In genomic region chr10:14880201-14880600, GRCh38 we compare ENCODE assay signal across 9 cellular contexts. TPM values are rescaled to one million over a fixed set of nuclear protein-coding genes. Genes with fewer than 3 reads are reported as not detected.
DNase-seq lines count a peak whose midpoint lies in the region; ATAC-seq and TF ChIP-seq lines count a peak whose summit lies in the region.
"Had no signal": no experiment of that assay in that cellular context is flagged by ENCODE, and none has a peak within 500 bp of the region (broad histone marks: within the 10 kb centered on the region; RNA-seq: fewer than 3 reads in every experiment).

No MANE protein-coding gene starts in this region.

- peaks cover 31% of the 10 kb centered on the region for H3K4me1 Mint-ChIP-seq in activated T-cell treated with anti-CD3 and anti-CD28 coated beads, Interleukin-2, amount 50 U/mL, for 4 hours (ENCODE audit: low read depth)
- peaks cover 31 to 40% (median 34%) of the 10 kb centered on the region in 3 donors for H3K4me1 Mint-ChIP-seq in T-cell
- peaks cover 21% of the 10 kb centered on the region for H3K4me1 Mint-ChIP-seq in glutamatergic neuron (ENCODE audit: low read depth, unreplicated experiment)
- peaks cover 35% of the 10 kb centered on the region for H3K4me1 Mint-ChIP-seq in stimulated activated memory B cell treated with anti-CD40 and anti-IgM and Interleukin-4, amounts not matched to agents 10 μg/mL and 1 μg/mL and 100 μg/mL, for 72 hours

- TF ChIP-seq EP300 in upper lobe of left lung (IDR thresholded peaks at IDR 0.05): no peak

- ATAC-seq in activated T-cell treated with anti-CD3 and anti-CD28 coated beads, Interleukin-2, amount 50 U/mL, for 4 hours: no peak
- no peak for ATAC-seq in T-cell (replicated peaks in 1 of 4)
- ATAC-seq in stimulated activated memory B cell treated with anti-CD40 and anti-IgM and Interleukin-4, amounts not matched to agents 10 μg/mL and 1 μg/mL and 100 μg/mL, for 72 hours: no peak
- no peak for ATAC-seq in upper lobe of left lung (ENCODE audit: low FRiP score in 2 of 2)

- H3K36me3 Mint-ChIP-seq in activated T-cell treated with anti-CD3 and anti-CD28 coated beads, Interleukin-2, amount 50 U/mL, for 4 hours (ENCODE audit: insufficient read depth): peaks cover 6% of the 10 kb centered on the region
- H3K36me3 Mint-ChIP-seq in T-cell: peaks cover 2% of the 10 kb centered on the region
- H3K36me3 Mint-ChIP-seq in glutamatergic neuron (ENCODE audit: unreplicated experiment): no peaks in the 10 kb centered on the region
- peaks cover 8% of the 10 kb centered on the region for H3K36me3 Mint-ChIP-seq in stimulated activated memory B cell treated with anti-CD40 and anti-IgM and Interleukin-4, amounts not matched to agents 10 μg/mL and 1 μg/mL and 100 μg/mL, for 72 hours

- no peaks in the 10 kb centered on the region for H3K36me3 ChIP-seq in spleen
- H3K36me3 ChIP-seq in upper lobe of left lung: no peaks in the 10 kb centered on the region

- no peak for TF ChIP-seq CTCF in glutamatergic neuron (IDR thresholded peaks at IDR 0.05; ENCODE audit: partially characterized antibody, unreplicated experiment)
- TF ChIP-seq CTCF in spleen (IDR thresholded peaks at IDR 0.05 in 8 of 11, conservative IDR thresholded peaks at IDR 0.05 in 3 of 11): no peak
- TF ChIP-seq CTCF in upper lobe of left lung (IDR thresholded peaks at IDR 0.05): no peak

- H3K27me3 ChIP-seq in spleen (replicated peaks in 1 of 7): no peaks in the 10 kb centered on the region
- H3K27me3 ChIP-seq in upper lobe of left lung: no peaks in the 10 kb centered on the region

- H3K4me3 Mint-ChIP-seq in activated T-cell treated with anti-CD3 and anti-CD28 coated beads, Interleukin-2, amount 50 U/mL, for 4 hours: peak overlapping the region; percentile 90
- H3K4me3 Mint-ChIP-seq in T-cell (peak overlapping the region; percentile 86 to 92 (median 88)), glutamatergic neuron (ENCODE audit: unreplicated experiment) (peak overlapping the region; percentile 92)
- H3K4me3 Mint-ChIP-seq in stimulated activated memory B cell treated with anti-CD40 and anti-IgM and Interleukin-4, amounts not matched to agents 10 μg/mL and 1 μg/mL and 100 μg/mL, for 72 hours: peak overlapping the region; percentile 92

- H3K9me3 ChIP-seq in spleen: no peaks in the 10 kb centered on the region
- H3K9me3 ChIP-seq in upper lobe of left lung: no peaks in the 10 kb centered on the region

- peak overlapping the region in 3 of 8 donors; percentile 87 to 99 (median 93) for H3K4me3 ChIP-seq in spleen
- H3K4me3 ChIP-seq in upper lobe of left lung: peak overlapping the region in 1 of 4 donors; percentile 99

- no peaks in the 10 kb centered on the region for H3K9me3 Mint-ChIP-seq in activated T-cell treated with anti-CD3 and anti-CD28 coated beads, Interleukin-2, amount 50 U/mL, for 4 hours
- H3K9me3 Mint-ChIP-seq in T-cell: no peaks in the 10 kb centered on the region
- peaks cover 6% of the 10 kb centered on the region for H3K9me3 Mint-ChIP-seq in glutamatergic neuron (ENCODE audit: unreplicated experiment)
- H3K9me3 Mint-ChIP-seq in stimulated activated memory B cell treated with anti-CD40 and anti-IgM and Interleukin-4, amounts not matched to agents 10 μg/mL and 1 μg/mL and 100 μg/mL, for 72 hours: no peaks in the 10 kb centered on the region

- H3K27ac ChIP-seq in spleen: no peak overlapping the region
- H3K27ac ChIP-seq in upper lobe of left lung: no peak overlapping the region

- WGBS in spleen, 5 donors: 65 to 82% (median 69%) methylated on average over 7 of the region's 7 CpGs
- WGBS in upper lobe of left lung, 2 donors: 58 to 63% methylated on average over 7 of the region's 7 CpGs

- peak overlapping the region in 1 of 2 donors; percentile 66 for H3K27ac Mint-ChIP-seq in T-cell
- H3K27ac Mint-ChIP-seq in glutamatergic neuron (ENCODE audit: unreplicated experiment): peak overlapping the region; percentile 18
- no peak overlapping the region for H3K27ac Mint-ChIP-seq in stimulated activated memory B cell treated with anti-CD40 and anti-IgM and Interleukin-4, amounts not matched to agents 10 μg/mL and 1 μg/mL and 100 μg/mL, for 72 hours

- no peak for TF ChIP-seq POLR2A in spleen (IDR thresholded peaks at IDR 0.05)
- TF ChIP-seq POLR2A in upper lobe of left lung (IDR thresholded peaks at IDR 0.05): no peak

- no peak for DNase-seq in activated T-cell treated with anti-CD3 and anti-CD28 coated beads, Interleukin-2, amount 50 U/mL, for 4 hours
- no peak for DNase-seq in activated T-cell treated with anti-CD3 and anti-CD28 coated beads, Interleukin-2, amount 50 U/mL, for 48 hours
- DNase-seq in T-cell (no peak), glutamatergic neuron (no peak), spleen (no peak), NCI-H187 treated with DMSO at 0.1 percent for 48 hours (lab: John Stamatoyannopoulos, UW) (no peak), upper lobe of left lung (no peak)
- DNase-seq: GDM1 had no signal

- intact Hi-C loops in spleen (cut with DNase I; ENCODE audit: low total_unique reads): no loop called here

- POLR2A ChIA-PET in T-cell (lab: Charles Lee): interaction anchor here in 1 of 2 donors (0.8 kb wide), 1 partner anchor 73 kb away, joined by 3 read pairs; no protein-coding TSS in a partner anchor

- H3K27me3 Mint-ChIP-seq in activated T-cell treated with anti-CD3 and anti-CD28 coated beads, Interleukin-2, amount 50 U/mL, for 4 hours (ENCODE audit: low read depth): no peaks in the 10 kb centered on the region
- H3K27me3 Mint-ChIP-seq in T-cell (no peaks in the 10 kb centered on the region), glutamatergic neuron (ENCODE audit: unreplicated experiment) (peaks cover 11% of the 10 kb centered on the region)
- no peaks in the 10 kb centered on the region for H3K27me3 Mint-ChIP-seq in stimulated activated memory B cell treated with anti-CD40 and anti-IgM and Interleukin-4, amounts not matched to agents 10 μg/mL and 1 μg/mL and 100 μg/mL, for 72 hours

- CTCF ChIA-PET in T-cell (lab: Charles Lee): interaction anchor here in 1 of 2 donors (1.1 to 1.2 kb wide), 2 partner anchors 22 to 25 kb away, joined by 3 to 4 read pairs; no protein-coding TSS in a partner anchor

- H3K4me1 ChIP-seq in spleen (peaks cover 14 to 42% (median 28%) of the 10 kb centered on the region in 6 donors), upper lobe of left lung (peaks cover 12 to 32% (median 16%) of the 10 kb centered on the region in 4 donors)

RNA-seq across cellular contexts. Expression of gene SUV39H2, which starts 1.5 kb away (rescaled TPM):
- total RNA-seq in activated T-cell treated with anti-CD3 and anti-CD28 coated beads, Interleukin-2, amount 50 U/mL, for 4 hours: 10 to 100 TPM; 19.6 to 22.0 (median 21.6) TPM
- total RNA-seq in T-cell (1 to 10 TPM; 2.4 to 5.1 (median 3.4) TPM), glutamatergic neuron (ENCODE audit: unreplicated experiment) (15.1 TPM), spleen (1 to 10 TPM; 4.0 to 8.4 (median 5.1) TPM), upper lobe of left lung (1 to 10 TPM; 1.6 to 4.9 (median 3.7) TPM)
- 1 to 10 TPM; 1.2 to 3.1 (median 2.7) TPM for polyA plus RNA-seq in spleen

RNA-seq across cellular contexts. Expression of gene HSPA14, which starts 42.1 kb away (rescaled TPM):
- 10 to 100 TPM; 53.9 to 58.5 (median 54.6) TPM for total RNA-seq in activated T-cell treated with anti-CD3 and anti-CD28 coated beads, Interleukin-2, amount 50 U/mL, for 4 hours
- total RNA-seq in T-cell (10 to 100 TPM; 13.0 to 19.5 (median 15.0) TPM), glutamatergic neuron (ENCODE audit: unreplicated experiment) (10.1 TPM), spleen (10 to 100 TPM; 11.6 to 24.1 (median 13.4) TPM), upper lobe of left lung (10 to 100 TPM in 2 of 6 donors, 1 to 10 TPM in 4; 4.3 to 14.7 (median 9.4) TPM)
- polyA plus RNA-seq in spleen: 10 to 100 TPM; 13.5 to 14.0 (median 14.0) TPM

RNA-seq across cellular contexts. Expression of gene MSANTD7, which starts 42.1 kb away (rescaled TPM):
- total RNA-seq in activated T-cell treated with anti-CD3 and anti-CD28 coated beads, Interleukin-2, amount 50 U/mL, for 4 hours: 10 to 100 TPM; 28.1 to 33.0 (median 32.0) TPM
- 10 to 100 TPM; 11.7 to 31.5 (median 14.9) TPM for total RNA-seq in T-cell
- 13.7 TPM for total RNA-seq in glutamatergic neuron (ENCODE audit: unreplicated experiment)
- total RNA-seq in spleen: 10 to 100 TPM in 6 of 7 donors, 1 to 10 TPM in 1; 10.0 to 18.4 (median 12.8) TPM
- polyA plus RNA-seq in spleen: 1 to 10 TPM; 2.4 to 3.5 (median 2.9) TPM
- 10 to 100 TPM in 1 of 6 donors, 1 to 10 TPM in 5; 5.9 to 13.9 (median 7.5) TPM for total RNA-seq in upper lobe of left lung

RNA-seq across cellular contexts. Expression of gene CDNF, which starts 42.4 kb away (rescaled TPM):
- total RNA-seq in activated T-cell treated with anti-CD3 and anti-CD28 coated beads, Interleukin-2, amount 50 U/mL, for 4 hours: 1 to 10 TPM in 2 of 3 donors, under 1 TPM in 1; 0.71 to 2.1 (median 1.0) TPM
- total RNA-seq in T-cell: 1 to 10 TPM; 1.5 to 4.0 (median 2.5) TPM
- total RNA-seq in glutamatergic neuron (ENCODE audit: unreplicated experiment): 2.2 TPM
- total RNA-seq in spleen: 1 to 10 TPM in 5 of 7 donors, under 1 TPM in 1, not detected in 1; 0.91 to 2.5 (median 1.6) TPM
- 1 to 10 TPM in 2 of 3 donors, under 1 TPM in 1; 0.67 to 2.0 (median 1.5) TPM for polyA plus RNA-seq in spleen
- total RNA-seq in upper lobe of left lung: 10 to 100 TPM in 1 of 6 donors, 1 to 10 TPM in 3, under 1 TPM in 2; 0.89 to 34.6 (median 1.7) TPM
